8 cellular contexts compared by ENCODE assay signal in the genomic region with DNA sequence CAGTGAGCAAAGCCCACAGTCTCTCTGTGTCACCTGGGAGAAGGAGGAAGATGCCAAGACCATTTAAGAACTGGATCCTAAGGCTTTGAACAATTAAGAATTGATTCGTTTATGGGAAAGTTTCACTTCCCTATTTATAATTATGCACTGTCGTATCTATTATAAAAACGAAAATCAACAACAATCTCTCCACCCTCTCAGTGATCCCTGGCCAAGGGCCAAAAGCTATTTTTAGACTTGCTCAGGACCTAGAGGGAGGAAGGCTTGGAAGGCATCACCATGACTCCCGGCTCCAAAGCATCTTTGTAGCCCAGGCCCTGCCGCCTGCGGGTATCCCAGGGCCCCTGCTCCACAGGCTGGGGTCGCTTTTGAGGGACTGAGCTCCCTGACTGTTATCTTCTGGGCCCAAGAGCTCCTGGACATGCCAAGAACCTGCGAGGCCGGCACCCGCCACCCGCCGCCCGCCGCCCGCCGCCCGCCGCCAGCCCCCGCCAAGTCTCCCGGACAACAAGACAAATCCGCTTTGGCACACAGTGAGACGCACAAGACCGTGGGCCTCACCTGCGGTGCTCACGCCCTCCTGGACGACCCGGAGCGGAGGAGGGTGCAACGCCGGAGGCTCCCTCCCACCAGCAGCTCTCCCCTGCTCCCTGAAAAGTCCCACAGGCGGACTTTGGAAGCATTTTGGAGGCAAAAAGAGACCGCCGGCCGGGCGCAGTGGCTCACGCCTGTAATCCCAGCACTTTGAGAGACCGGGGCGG. TPM values are rescaled to one million over a fixed set of nuclear protein-coding genes. Genes with fewer than 3 reads are reported as not detected.
DNase-seq lines count a peak whose midpoint lies in the region; ATAC-seq and TF ChIP-seq lines count a peak whose summit lies in the region.

No MANE protein-coding gene starts in this region.

- H3K4me3 Mint-ChIP-seq in MCF 10A (ENCODE audit: unreplicated experiment), result peak overlapping the region; percentile 70

- H3K4me1 ChIP-seq in left lung (peaks cover 2 to 20% of the 10 kb centered on the region in 2 donors), thoracic aorta (ENCODE audit: control insufficient read depth in 1 of 2, low read depth in 2 of 2) (peaks cover 0 to 10% of the 10 kb centered on the region in 2 donors)

- H3K27ac Mint-ChIP-seq in MCF 10A (ENCODE audit: low read depth, unreplicated experiment), result no peak overlapping the region

- H3K4me3 ChIP-seq in left lung (peak overlapping the region; percentile 45 to 46), thoracic aorta (peak overlapping the region; percentile 69)

- peaks cover 5 to 60% of the 10 kb centered on the region in 2 donors for H3K27me3 ChIP-seq in left lung
- H3K27me3 ChIP-seq in thoracic aorta (replicated peaks; ENCODE audit: insufficient read depth), result no peaks in the 10 kb centered on the region

- H3K36me3 Mint-ChIP-seq in MCF 10A (ENCODE audit: insufficient read depth, unreplicated experiment), result no peaks in the 10 kb centered on the region

- H3K9me3 Mint-ChIP-seq in MCF 10A (ENCODE audit: unreplicated experiment), result no peaks in the 10 kb centered on the region

- H3K9me3 ChIP-seq in left lung (no peaks in the 10 kb centered on the region), thoracic aorta (no peaks in the 10 kb centered on the region)

- H3K36me3 ChIP-seq in left lung (no peaks in the 10 kb centered on the region), thoracic aorta (no peaks in the 10 kb centered on the region)

- no peaks in the 10 kb centered on the region for H3K27me3 Mint-ChIP-seq in MCF 10A (ENCODE audit: insufficient read depth, unreplicated experiment)

- no peaks in the 10 kb centered on the region for H3K4me1 Mint-ChIP-seq in MCF 10A (ENCODE audit: insufficient read depth, unreplicated experiment)

- H3K27ac ChIP-seq in left lung (no peak overlapping the region), thoracic aorta (no peak overlapping the region)

- intact Hi-C loops in MCF 10A (cut with micrococcal nuclease), result no loop called here
- intact Hi-C loops in left lung (cut with DNase I), result no loop called here

- TF ChIP-seq CTCF in MCF 10A (IDR thresholded peaks at IDR 0.05; ENCODE audit: unreplicated experiment) (no peak), left lung (IDR thresholded peaks at IDR 0.05) (no peak), thoracic aorta (IDR thresholded peaks at IDR 0.05) (no peak)

- CTCF ChIA-PET in MCF 10A (lab: Yijun Ruan, JAX), result interaction anchor here (0.6 to 1.2 kb wide), 3 partner anchors 16 to 90 kb away, joined by 3 to 5 read pairs (median 4); no protein-coding TSS in a partner anchor

- POLR2A ChIA-PET in MCF 10A (lab: Yijun Ruan, JAX), result interaction anchor here (0.7 to 3.0 kb wide), 5 partner anchors 9 to 17 kb away, joined by 3 to 10 read pairs (median 3); partner anchors contain the start of gene GPATCH1

- BruUV-seq in MCF 10A (replicated peaks; lab: Mats Ljungman, UMichigan), result no TSS peak

- peak; percentile 14 for ATAC-seq in left lung
- ATAC-seq in thoracic aorta (ENCODE audit: insufficient number of reproducible peaks, low FRiP score, low read depth), result no peak
- ATAC-seq in HG02938 (IDR thresholded peaks at IDR 0.05; ENCODE audit: unreplicated experiment), result no peak
- no peak for ATAC-seq in HG03139 (IDR thresholded peaks at IDR 0.05; ENCODE audit: unreplicated experiment)

- peak; percentile 46 for DNase-seq in DMS153 treated with DMSO at 0.1 percent for 48 hours (lab: John Stamatoyannopoulos, UW; ENCODE audit: unreplicated experiment)
- DNase-seq in DMS153 (lab: John Stamatoyannopoulos, UW), result no peak
- DNase-seq in NCI-H2227 treated with DMSO at 0.1 percent for 48 hours (lab: John Stamatoyannopoulos, UW), result peak; percentile 84
- DNase-seq in MCF 10A (ENCODE audit: unreplicated experiment), result peak; percentile 20
- DNase-seq in left lung, result no peak
- DNase-seq in thoracic aorta (ENCODE audit: low spot score), result no peak

RNA-seq across cellular contexts. Expression of gene RHPN2, which starts 1.2 kb away (rescaled TPM):
- 4.9 and 5.5 TPM in 2 replicates for total RNA-seq in MCF 10A (2022)
- total RNA-seq in left lung, result 1 to 10 TPM; 8.9 to 9.6 TPM
- 1 to 10 TPM in 1 of 2 donors, under 1 TPM in 1; 0.81 to 2.4 TPM for total RNA-seq in thoracic aorta

RNA-seq across cellular contexts. Expression of gene GPATCH1, which starts 17.4 kb away (rescaled TPM):
- total RNA-seq in MCF 10A (2022) (5.1 and 6.6 TPM in 2 replicates), left lung (1 to 10 TPM; 5.4 to 7.0 TPM), thoracic aorta (1 to 10 TPM; 6.5 to 6.6 TPM)

Comparison
In these comparisons a context has a peak if more than half of its experiments do, and no peak if none do; other contexts are left out.
1. DNase-seq: peak in DMS153 treated with DMSO at 0.1 percent for 48 hours (single experiment), NCI-H2227 treated with DMSO at 0.1 percent for 48 hours (single experiment) and MCF 10A (single experiment); none in DMS153 (single experiment), left lung (0 of 2) and thoracic aorta (single experiment).